Comparison of ENCODE assay signal across 21 cellular contexts in the genomic region with DNA sequence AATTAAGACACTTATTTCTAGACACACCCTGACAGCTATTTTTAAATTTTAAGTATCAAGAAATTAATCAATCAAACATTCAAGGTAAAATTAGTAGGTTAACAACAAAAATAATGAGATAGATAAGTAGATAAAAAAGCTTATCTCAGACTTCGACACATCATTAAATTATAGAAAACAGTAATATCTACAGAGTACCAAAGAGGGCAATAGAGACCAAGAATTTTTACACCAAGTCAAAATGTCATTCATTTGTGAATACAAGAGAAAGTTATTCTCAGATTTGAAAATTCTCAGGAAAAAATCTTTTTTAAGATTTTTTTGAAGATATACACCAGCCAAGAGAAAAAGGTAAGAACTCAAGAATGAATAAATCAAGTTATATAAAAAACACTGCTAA.
DNase-seq lines count a peak whose midpoint lies in the region; ATAC-seq and TF ChIP-seq lines count a peak whose summit lies in the region.
"Had no signal": no experiment of that assay in that cellular context is flagged by ENCODE, and none has a peak within 500 bp of the region (broad histone marks: within the 10 kb centered on the region; RNA-seq: fewer than 3 reads in every experiment).

No MANE protein-coding gene starts in this region.

- WGBS in gastroesophageal sphincter (ENCODE audit: low coverage in 1 of 2), 2 donors, result 80 to 88% methylated on average over 1 of the region's 1 CpG

- H3K79me2 ChIP-seq in PC-3 (ENCODE audit: low read length), result no peaks in the 10 kb centered on the region

- no peak for TF ChIP-seq POLR2A in gastroesophageal sphincter (IDR thresholded peaks at IDR 0.05)

- no peak for ATAC-seq in PC-3
- ATAC-seq in gastroesophageal sphincter, result no peak

- peak; percentile 30; the same call in 1 of the 2 replicates for TF ChIP-seq CTCF in PC-3 (conservative IDR thresholded peaks at IDR 0.05; ENCODE audit: low read depth, low read length)
- TF ChIP-seq CTCF in gastroesophageal sphincter (IDR thresholded peaks at IDR 0.05), result no peak

- no peak for TF ChIP-seq EP300 in gastroesophageal sphincter (IDR thresholded peaks at IDR 0.05)

- H3K9me3 ChIP-seq in PC-3 (ENCODE audit: low read length) (no peaks in the 10 kb centered on the region), gastroesophageal sphincter (no peaks in the 10 kb centered on the region)

- H3K4me2 ChIP-seq in PC-3 (ENCODE audit: low read length), result no peak overlapping the region

- H3K9me2 ChIP-seq in PC-3 (replicated peaks; ENCODE audit: low read length), result no peaks in the 10 kb centered on the region

- H3K27ac ChIP-seq in PC-3 (ENCODE audit: low read length) (no peak overlapping the region), gastroesophageal sphincter (no peak overlapping the region)
- H3K27ac ChIP-seq: GM23248 had no signal

- no peaks in the 10 kb centered on the region for H3K4me1 ChIP-seq in PC-3 (ENCODE audit: insufficient read depth, low read length)
- H3K4me1 ChIP-seq in gastroesophageal sphincter, result no peaks in the 10 kb centered on the region

- CTCF ChIA-PET in PC-3 (lab: Charles Lee), result interaction anchor here (0.7 kb wide), 1 partner anchor 154 kb away, joined by 4 read pairs; no protein-coding TSS in a partner anchor

- H3K9ac ChIP-seq in PC-3 (ENCODE audit: low read length), result no peak overlapping the region
- H3K9ac ChIP-seq: GM23248 had no signal

- H2AFZ ChIP-seq in PC-3 (ENCODE audit: low read length), result no peak overlapping the region
- H2AFZ ChIP-seq: GM23248 had no signal

- H3K27me3 ChIP-seq in PC-3 (ENCODE audit: low read length), result no peaks in the 10 kb centered on the region
- H3K27me3 ChIP-seq in gastroesophageal sphincter, result no peaks in the 10 kb centered on the region

- H4K20me1 ChIP-seq in PC-3 (ENCODE audit: low read length), result no peaks in the 10 kb centered on the region

- POLR2A ChIA-PET in PC-3 (lab: Charles Lee; ENCODE audit: unreplicated experiment), result no interaction called here

- DNase-seq in PC-3 (no peak), SK-MEL-5 (ENCODE audit: low read depth, low spot score) (peak; percentile 10), globus pallidus (ENCODE audit: low spot score) (peak; percentile 7), superior temporal gyrus (ENCODE audit: extremely low spot score) (peak; percentile 24), SKM-1 treated with dmso at 0.1 percent for 144 hours (lab: John Stamatoyannopoulos, UW; ENCODE audit: unreplicated experiment) (no peak), G401 (ENCODE audit: low spot score) (no peak)
- DNase-seq: ACHN, AML-193, DMS 273 treated with DMSO at 0.1 percent for 48 hours, GF-D8, GM23248, HCEC 1CT, IMR-90, Karpas-422, NCI-H146, NCI-H2029 treated with DMSO at 0.1 percent for 48 hours, NCI-H2171, NCI-H526, SIG-M5, SW 1271 had no signal

- H3F3A ChIP-seq in PC-3 (ENCODE audit: low read length, unreplicated experiment), result no peaks in the 10 kb centered on the region

- H3K36me3 ChIP-seq in PC-3 (ENCODE audit: low read depth, low read length) (no peaks in the 10 kb centered on the region), gastroesophageal sphincter (no peaks in the 10 kb centered on the region)

- in situ Hi-C loops in SK-MEL-5 (cut with HindIII; ENCODE audit: low pct_unique_long_range_greater_than_20kb, low sequenced_read_pairs) (no loop called here), G401 (cut with HindIII; ENCODE audit: low sequenced_read_pairs) (no loop called here)

- intact Hi-C loops in PC-3 (cut with micrococcal nuclease), result no loop called here

- H3K4me3 ChIP-seq in PC-3 (ENCODE audit: low read length) (no peak overlapping the region), gastroesophageal sphincter (no peak overlapping the region)
- H3K4me3 ChIP-seq: GM23248 had no signal

- no TSS peak for BruUV-seq in PC-3 (replicated peaks; lab: Mats Ljungman, UMichigan)

Comparison
In these comparisons a context has a peak if more than half of its experiments do, and no peak if none do; other contexts are left out.
1. DNase-seq: peak in SK-MEL-5 (single experiment), globus pallidus (single experiment) and superior temporal gyrus (single experiment); none in PC-3 (single experiment), SKM-1 treated with dmso at 0.1 percent for 144 hours (single experiment) and G401 (single experiment).